Comparison of ENCODE assay signal across 28 cellular contexts in genomic region chr6:83124553-83124952, GRCh38.
"Had no signal": no experiment of that assay in that cellular context is flagged by ENCODE, and none has a peak within 500 bp of the region (broad histone marks: within the 10 kb centered on the region; RNA-seq: fewer than 3 reads in every experiment).

No MANE protein-coding gene starts in this region.

- FAIRE-seq: keratinocyte, pancreas, small intestine had no signal

- DNase-seq: kidney glomerular epithelial cell; left colon; left lung; lower lobe of right lung; mammary epithelial cell; mesendoderm; mucosa of descending colon; naive thymus-derived CD4-positive, alpha-beta T cell; pancreas; posterior cingulate gyrus; retina; right cardiac atrium; sigmoid colon; small intestine; spleen; stimulated activated CD4-positive, alpha-beta T cell treated with anti-CD3 and anti-CD28 coated beads, Interleukin-4, amount 100 ng/mL, for 24 hours; stimulated activated naive CD4-positive, alpha-beta T cell; stimulated activated naive CD8-positive, alpha-beta T cell treated with anti-CD3 and anti-CD28 coated beads, Interleukin-15, amount 100 ng/mL, for 72 hours; substantia nigra; uterus had no signal

- H3K27ac Mint-ChIP-seq: mesothelial cell of epicardium; natural killer cell treated with Interleukin-12 subunit alpha and Interleukin-12 subunit beta and Interleukin-15 and Interleukin-18, amount 100 ng/mL, for 72 hours; stimulated activated effector memory CD8-positive, alpha-beta T cell treated with anti-CD3 and anti-CD28 coated beads, Interleukin-12 subunit alpha, Interleukin-12 subunit beta, amount 100 ng/mL, for 72 hours; type B pancreatic cell had no signal

- H3K4me2 ChIP-seq: hepatocyte had no signal

- H3K4me3 Mint-ChIP-seq: mesothelial cell of epicardium; naive thymus-derived CD4-positive, alpha-beta T cell; natural killer cell treated with Interleukin-12 subunit alpha and Interleukin-12 subunit beta and Interleukin-15 and Interleukin-18, amount 100 ng/mL, for 72 hours; stimulated activated effector memory CD8-positive, alpha-beta T cell treated with anti-CD3 and anti-CD28 coated beads, Interleukin-12 subunit alpha, Interleukin-12 subunit beta, amount 100 ng/mL, for 72 hours; stimulated activated naive CD8-positive, alpha-beta T cell treated with anti-CD3 and anti-CD28 coated beads, Interleukin-15, amount 100 ng/mL, for 72 hours; type B pancreatic cell had no signal

- H3K27me3 Mint-ChIP-seq: naive thymus-derived CD4-positive, alpha-beta T cell; natural killer cell treated with Interleukin-12 subunit alpha and Interleukin-12 subunit beta and Interleukin-15 and Interleukin-18, amount 100 ng/mL, for 72 hours; stimulated activated naive CD8-positive, alpha-beta T cell treated with anti-CD3 and anti-CD28 coated beads, Interleukin-15, amount 100 ng/mL, for 72 hours; type B pancreatic cell had no signal

- H3K79me2 ChIP-seq: hepatocyte had no signal

- H3K27me3 ChIP-seq: hepatocyte, left lung, pancreas, sigmoid colon, spleen, tibial nerve, uterus had no signal

- ATAC-seq: left colon; left lung; lower lobe of right lung; mucosa of descending colon; naive thymus-derived CD4-positive, alpha-beta T cell; natural killer cell treated with Interleukin-12 subunit alpha and Interleukin-12 subunit beta and Interleukin-15 and Interleukin-18, amount 100 ng/mL, for 72 hours; pancreas; right cardiac atrium; stimulated activated effector memory CD8-positive, alpha-beta T cell treated with anti-CD3 and anti-CD28 coated beads, Interleukin-12 subunit alpha, Interleukin-12 subunit beta, amount 100 ng/mL, for 72 hours; stimulated activated naive CD8-positive, alpha-beta T cell treated with anti-CD3 and anti-CD28 coated beads, Interleukin-15, amount 100 ng/mL, for 72 hours had no signal

- H3K36me3 ChIP-seq: prostate gland, uterus had no signal

- H3K4me1 Mint-ChIP-seq: mesothelial cell of epicardium; stimulated activated effector memory CD8-positive, alpha-beta T cell treated with anti-CD3 and anti-CD28 coated beads, Interleukin-12 subunit alpha, Interleukin-12 subunit beta, amount 100 ng/mL, for 72 hours; stimulated activated naive CD8-positive, alpha-beta T cell treated with anti-CD3 and anti-CD28 coated beads, Interleukin-15, amount 100 ng/mL, for 72 hours had no signal

- H3K4me1 ChIP-seq: left lung, lower lobe of right lung, pancreas, prostate gland, sigmoid colon, spleen, uterus had no signal

- H3K27ac ChIP-seq: hepatocyte, left lung, lower lobe of right lung, pancreas, prostate gland, sigmoid colon, spleen, tibial nerve, uterus had no signal

- H3K9me3 Mint-ChIP-seq: mesothelial cell of epicardium; naive thymus-derived CD4-positive, alpha-beta T cell; natural killer cell treated with Interleukin-12 subunit alpha and Interleukin-12 subunit beta and Interleukin-15 and Interleukin-18, amount 100 ng/mL, for 72 hours; stimulated activated effector memory CD8-positive, alpha-beta T cell treated with anti-CD3 and anti-CD28 coated beads, Interleukin-12 subunit alpha, Interleukin-12 subunit beta, amount 100 ng/mL, for 72 hours; stimulated activated naive CD8-positive, alpha-beta T cell treated with anti-CD3 and anti-CD28 coated beads, Interleukin-15, amount 100 ng/mL, for 72 hours; type B pancreatic cell had no signal

- H2AFZ ChIP-seq: hepatocyte had no signal

- H3K4me3 ChIP-seq: hepatocyte, left lung, lower lobe of right lung, mucosa of descending colon, pancreas, prostate gland, sigmoid colon, spleen, tibial nerve, uterus had no signal

- H3K9me3 ChIP-seq: left lung, lower lobe of right lung, mucosa of descending colon, pancreas, prostate gland, sigmoid colon, spleen, tibial nerve, uterus had no signal
